8 cellular contexts compared by ENCODE assay signal in the genomic region with DNA sequence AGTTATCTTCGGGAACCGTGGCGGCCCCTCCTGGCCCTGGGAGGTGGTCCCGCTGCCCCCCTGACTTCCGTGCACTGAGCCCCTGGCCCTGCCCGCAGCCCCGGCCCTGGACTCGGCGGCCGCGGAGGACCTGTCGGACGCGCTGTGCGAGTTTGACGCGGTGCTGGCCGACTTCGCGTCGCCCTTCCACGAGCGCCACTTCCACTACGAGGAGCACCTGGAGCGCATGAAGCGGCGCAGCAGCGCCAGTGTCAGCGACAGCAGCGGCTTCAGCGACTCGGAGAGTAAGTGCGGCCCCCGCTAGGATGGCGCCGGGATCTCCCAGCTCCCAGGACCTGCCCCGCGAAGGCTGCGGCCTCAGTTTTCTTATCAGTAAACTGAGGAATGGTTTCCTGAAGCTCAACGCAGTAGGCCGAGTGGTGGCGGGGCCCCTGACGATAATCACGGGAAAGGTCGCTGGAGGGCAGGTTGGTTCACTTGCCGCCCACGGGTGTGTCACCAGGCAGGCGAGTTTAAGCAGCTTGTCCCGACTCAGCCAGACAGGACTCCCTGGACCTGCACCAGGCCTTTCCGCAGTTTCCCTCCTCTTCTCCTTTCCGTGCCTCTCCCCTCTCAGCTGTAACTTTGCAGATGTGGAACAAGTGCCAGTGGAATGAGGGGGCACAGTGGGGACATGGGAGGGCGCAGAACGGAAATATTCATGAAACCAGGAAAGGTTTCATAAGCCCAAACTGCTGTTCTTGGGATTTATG. TPM values are rescaled to one million over a fixed set of nuclear protein-coding genes. Genes with fewer than 3 reads are reported as not detected.
A peak's percentile ranks its signal among the peaks of the same experiment; 100 is the strongest.
DNase-seq lines count a peak whose midpoint lies in the region; ATAC-seq, FAIRE-seq and TF ChIP-seq lines count a peak whose summit lies in the region.

No MANE protein-coding gene starts in this region.

- no peak for DNase-seq in RWPE2 (ENCODE audit: low spot score)
- DNase-seq in astrocyte (ENCODE audit: low read depth) = peak; percentile 14
- peak; percentile 67 for DNase-seq in sigmoid colon
- no peak for DNase-seq in KG1 (lab: John Stamatoyannopoulos, UW)

- H3K36me3 ChIP-seq in DOHH2 (ENCODE audit: control insufficient read depth, low read length) (peaks cover 54% of the 10 kb centered on the region), HEK293 (ENCODE audit: control insufficient read depth in 2 of 2, insufficient read depth in 1 of 2, low read length in 2 of 2) (no peaks in the 10 kb centered on the region), RWPE2 (ENCODE audit: low read depth) (no peaks in the 10 kb centered on the region), astrocyte (ENCODE audit: insufficient read depth, low read length) (no peaks in the 10 kb centered on the region), iPS-18a (ENCODE audit: control insufficient read depth, low read depth, low read length) (no peaks in the 10 kb centered on the region), sigmoid colon (no peaks in the 10 kb centered on the region)

- H3K79me2 ChIP-seq in DOHH2 (ENCODE audit: control insufficient read depth, low read length) (peaks cover 49% of the 10 kb centered on the region), astrocyte (ENCODE audit: insufficient read depth, low read length) (no peaks in the 10 kb centered on the region)

- peaks cover 45% of the 10 kb centered on the region for H3K27me3 Mint-ChIP-seq in astrocyte (ENCODE audit: low read depth, unreplicated experiment)

- peaks cover 39% of the 10 kb centered on the region for H3F3A ChIP-seq in DOHH2 (ENCODE audit: control insufficient read depth, insufficient read depth)

- no peaks in the 10 kb centered on the region for H3K4me1 Mint-ChIP-seq in astrocyte (ENCODE audit: low read depth, unreplicated experiment)

- TF ChIP-seq CTCF in DOHH2 (IDR thresholded peaks at IDR 0.05; ENCODE audit: low read depth, low read length, poor library complexity, severe bottlenecking) = no peak
- TF ChIP-seq CTCF in HEK293 (tag by site-specific recombination; IDR thresholded peaks at IDR 0.05) = no peak
- no peak for TF ChIP-seq CTCF in RWPE2 (IDR thresholded peaks at IDR 0.05; ENCODE audit: poor library complexity, severe bottlenecking)
- no peak for TF ChIP-seq CTCF in astrocyte (IDR thresholded peaks at IDR 0.05; ENCODE audit: insufficient read depth, low read depth, low read length)
- TF ChIP-seq CTCF in sigmoid colon (IDR thresholded peaks at IDR 0.05) = no peak

- whole genome bisulfite sequencing in sigmoid colon, 2 donors = 2 to 4% methylated on average over 53 of the region's 53 CpGs

- H3K9ac ChIP-seq in astrocyte (ENCODE audit: low read length) = peak overlapping the region; percentile 78
- no peak overlapping the region for H3K9ac ChIP-seq in iPS-18a (ENCODE audit: low read length)

- peaks cover 5% of the 10 kb centered on the region for H3K9me3 Mint-ChIP-seq in astrocyte (ENCODE audit: unreplicated experiment)

- H3K4me2 ChIP-seq in DOHH2 (ENCODE audit: low read length) (peak overlapping the region; percentile 94), astrocyte (ENCODE audit: low read length) (peak overlapping the region; percentile 89)

- H3K4me3 ChIP-seq in DOHH2 (ENCODE audit: low read length) (peak overlapping the region; percentile 87), HEK293 (ENCODE audit: low read depth, low read length) (peak overlapping the region; percentile 50), RWPE2 (ENCODE audit: severe bottlenecking) (peak overlapping the region; percentile 31), astrocyte (ENCODE audit: insufficient read depth, low read depth, low read length) (peak overlapping the region; percentile 56), iPS-18a (ENCODE audit: low read length) (peak overlapping the region; percentile 54), sigmoid colon (peak overlapping the region; percentile 52 to 72 (median 62))

- H3K9me3 ChIP-seq in DOHH2 (ENCODE audit: control insufficient read depth, insufficient read depth, low read length) (no peaks in the 10 kb centered on the region), HEK293 (ENCODE audit: control insufficient read depth, insufficient read depth, low read depth, low read length) (no peaks in the 10 kb centered on the region), RWPE2 (ENCODE audit: severe bottlenecking) (no peaks in the 10 kb centered on the region), astrocyte (ENCODE audit: insufficient read depth, low read depth, low read length) (no peaks in the 10 kb centered on the region), iPS-18a (ENCODE audit: control insufficient read depth, low read depth, low read length) (no peaks in the 10 kb centered on the region), sigmoid colon (no peaks in the 10 kb centered on the region)

- H4K20me1 ChIP-seq in DOHH2 (ENCODE audit: control insufficient read depth, insufficient read depth, low read depth, low read length) (no peaks in the 10 kb centered on the region), astrocyte (ENCODE audit: insufficient read depth, low read length) (no peaks in the 10 kb centered on the region)

- H3K27ac ChIP-seq in DOHH2 (ENCODE audit: low read depth, low read length) (peak overlapping the region; percentile 94), HEK293 (ENCODE audit: extremely low read depth, low read depth, low read length) (no peak overlapping the region; the same call in 1 of the 2 replicates), RWPE2 (ENCODE audit: poor library complexity, severe bottlenecking) (no peak overlapping the region), astrocyte (ENCODE audit: low read depth, low read length) (no peak overlapping the region), iPS-18a (ENCODE audit: low read length) (no peak overlapping the region), sigmoid colon (peak overlapping the region; percentile 41 to 73 (median 58))

- no peak for TF ChIP-seq POLR2A in sigmoid colon (IDR thresholded peaks at IDR 0.05)

- ATAC-seq in RWPE2 (ENCODE audit: low read depth) (peak; percentile 30), GM18519 (IDR thresholded peaks at IDR 0.05; ENCODE audit: low FRiP score, unreplicated experiment) (no peak)

- TF ChIP-seq EP300 in sigmoid colon (IDR thresholded peaks at IDR 0.05) = no peak

- no peak overlapping the region for H3K27ac Mint-ChIP-seq in astrocyte (ENCODE audit: unreplicated experiment)

- H3K36me3 Mint-ChIP-seq in astrocyte (ENCODE audit: low read depth, unreplicated experiment) = no peaks in the 10 kb centered on the region

- no peaks in the 10 kb centered on the region for H3K9me2 ChIP-seq in DOHH2 (replicated peaks; ENCODE audit: control insufficient read depth, low read length)

- peak overlapping the region; percentile 76 for H3K4me3 Mint-ChIP-seq in astrocyte (ENCODE audit: unreplicated experiment)

- CTCF ChIA-PET in HEK293 (lab: Yijun Ruan, JAX) = interaction anchor here (1.4 to 1.9 kb wide), 4 partner anchors 40 to 192 kb away, joined by 3 to 4 read pairs (median 4); no protein-coding TSS in a partner anchor

- intact Hi-C loops in sigmoid colon (cut with DNase I) = loop anchor here (5.0 kb wide), 2 partner anchors 89 to 194 kb away; no protein-coding TSS in a partner anchor

- H3K27me3 ChIP-seq in DOHH2 (ENCODE audit: control insufficient read depth, low read length) (peaks cover 18% of the 10 kb centered on the region), RWPE2 (ENCODE audit: insufficient read depth, poor library complexity, severe bottlenecking) (peaks cover 29% of the 10 kb centered on the region), astrocyte (ENCODE audit: insufficient read depth, low read length) (peaks cover 26% of the 10 kb centered on the region), iPS-18a (ENCODE audit: control insufficient read depth, insufficient read depth, low read length) (peaks cover 69% of the 10 kb centered on the region), sigmoid colon (peaks cover 9 to 67% (median 19%) of the 10 kb centered on the region in 3 donors)

- H2AFZ ChIP-seq in astrocyte (ENCODE audit: low read depth, low read length) = peak overlapping the region; percentile 72

- peaks cover 54% of the 10 kb centered on the region for H3K4me1 ChIP-seq in DOHH2 (ENCODE audit: control insufficient read depth, low read length)
- no peaks in the 10 kb centered on the region for H3K4me1 ChIP-seq in HEK293 (ENCODE audit: control insufficient read depth, insufficient read depth, low read length)
- H3K4me1 ChIP-seq in RWPE2 (ENCODE audit: insufficient read depth, poor library complexity, severe bottlenecking) = no peaks in the 10 kb centered on the region
- H3K4me1 ChIP-seq in astrocyte (ENCODE audit: insufficient read depth, low read length) = peaks cover 19% of the 10 kb centered on the region
- H3K4me1 ChIP-seq in iPS-18a (ENCODE audit: control insufficient read depth, low read depth, low read length) = no peaks in the 10 kb centered on the region
- H3K4me1 ChIP-seq in sigmoid colon = peaks cover 0 to 24% (median 22%) of the 10 kb centered on the region in 4 donors

- POLR2A ChIA-PET in HEK293 (lab: Yijun Ruan, JAX) = interaction anchor here (0.6 kb wide), 1 partner anchor 397 kb away, joined by 3 read pairs; the partner anchor contains the start of gene WBP4

- FAIRE-seq in astrocyte (lab: Jason Lieb, UNC) = no peak

TF ChIP-seq in HEK293, 187 proteins besides CTCF, POLR2A, EP300 and RAD21:
- TF ChIP-seq ZNF292 (tag by site-specific recombination; IDR thresholded peaks at IDR 0.05; ENCODE audit: borderline replicate concordance, low read depth) (no peak), FEZF1 (tag by site-specific recombination; IDR thresholded peaks at IDR 0.05) (no peak)
TF ChIP-seq in HEK293: peak in this region for 0.

RNA-seq across cellular contexts. Expression of gene RGCC, which starts 1.0 kb away (rescaled TPM):
- 0.82 and 1.2 TPM in 2 replicates for total RNA-seq in astrocyte
- 10 to 100 TPM; 30.4 to 65.3 (median 43.3) TPM for total RNA-seq in sigmoid colon
- polyA plus RNA-seq in sigmoid colon = 10 to 100 TPM in 1 of 3 donors, 1 to 10 TPM in 2; 8.3 to 11.3 (median 8.4) TPM

Comparison
In these comparisons a context has a peak if more than half of its experiments do, and no peak if none do; other contexts are left out.
1. H3K27ac ChIP-seq: peak in DOHH2 (single experiment) and sigmoid colon (4 of 4); none in HEK293 (single experiment), RWPE2 (single experiment), astrocyte (single experiment) and iPS-18a (single experiment).
2. H3K4me3 ChIP-seq: peak in every context shown above with its lines; median percentile 87 in DOHH2; 62 in sigmoid colon; 56 in astrocyte; 54 in iPS-18a; 50 in HEK293; 31 in RWPE2.
3. DNase-seq: peak in astrocyte (single experiment) and sigmoid colon (single experiment); none in RWPE2 (single experiment) and KG1 (single experiment).
4. RNA of gene RGCC, which starts 1.0 kb away (total RNA-seq): 30.4 to 65.3 TPM in sigmoid colon; 0.82 to 1.2 TPM in astrocyte; every median in the first group is over 10 times any median in the second.